12 cellular contexts compared by ENCODE assay signal in genomic region chr12:122721057-122721545, GRCh38. TPM values are rescaled to one million over a fixed set of nuclear protein-coding genes. Genes with fewer than 3 reads are reported as not detected.
DNase-seq lines count a peak whose midpoint lies in the region; ATAC-seq and TF ChIP-seq lines count a peak whose summit lies in the region.
"Had no signal": no experiment of that assay in that cellular context is flagged by ENCODE, and none has a peak within 500 bp of the region (broad histone marks: within the 10 kb centered on the region; RNA-seq: fewer than 3 reads in every experiment).

No MANE protein-coding gene starts in this region.

- TF ChIP-seq POLR2A in prostate gland (IDR thresholded peaks at IDR 0.05): no peak

- no peaks in the 10 kb centered on the region for H3K36me3 ChIP-seq in prostate gland
- H3K36me3 ChIP-seq: neutrophil had no signal

- intact Hi-C loops in prostate gland (cut with DNase I): no loop called here

- no peak overlapping the region for H3K4me3 ChIP-seq in prostate gland

- H3K27me3 ChIP-seq in prostate gland (replicated peaks; ENCODE audit: insufficient read depth): no peaks in the 10 kb centered on the region
- H3K27me3 ChIP-seq: neutrophil had no signal

- H3K9me3 ChIP-seq in prostate gland: no peaks in the 10 kb centered on the region
- H3K9me3 ChIP-seq: neutrophil had no signal

- peak overlapping the region; percentile 35 to 37 for H3K27ac ChIP-seq in prostate gland

- 51% methylated on average over 11 of the region's 11 CpGs for whole genome bisulfite sequencing in prostate gland

- ATAC-seq in SK-N-SH treated with all-trans-retinoic acid at 6 μM for 48 hours (no peak), GM18867 (IDR thresholded peaks at IDR 0.05; ENCODE audit: unreplicated experiment) (no peak)

- peak; percentile 29 for DNase-seq in GM10266 (ENCODE audit: extremely low spot score)
- DNase-seq in RPMI7951 (ENCODE audit: low read depth): peak; percentile 28
- DNase-seq in dermis blood vessel endothelial cell: peak; percentile 58
- peak; percentile 43 for DNase-seq in prostate gland (ENCODE audit: low spot score)
- no peak for DNase-seq in NCI-H2029 treated with DMSO at 0.1 percent for 48 hours (lab: John Stamatoyannopoulos, UW)
- DNase-seq in AG08396 (ENCODE audit: low spot score): no peak
- DNase-seq: activated CD8-positive, alpha-beta memory T cell treated with anti-CD3 and anti-CD28 coated beads, Interleukin-2, amount 50 U/mL, for 4 hours; COR-L47 had no signal

- TF ChIP-seq CTCF in GM10266 (IDR thresholded peaks at IDR 0.05; ENCODE audit: control insufficient read depth, insufficient read depth, low read depth, missing control alignments) (no peak), prostate gland (IDR thresholded peaks at IDR 0.05) (no peak)

- H3K4me1 ChIP-seq in prostate gland (replicated peaks): no peaks in the 10 kb centered on the region

TF ChIP-seq in SK-N-SH treated with all-trans-retinoic acid at 6 μM for 48 hours, 23 proteins besides CTCF, POLR2A, EP300 and RAD21:
- TF ChIP-seq CSRNP3 (CRISPR knock-in tag; IDR thresholded peaks at IDR 0.05) (no peak), ISL1 (CRISPR knock-in tag; IDR thresholded peaks at IDR 0.05) (no peak), ARNTL (CRISPR knock-in tag; IDR thresholded peaks at IDR 0.05; ENCODE audit: borderline replicate concordance, low read depth) (no peak), ZNF8 (CRISPR knock-in tag; IDR thresholded peaks at IDR 0.05) (no peak), TCF4 (CRISPR knock-in tag; IDR thresholded peaks at IDR 0.05; ENCODE audit: borderline replicate concordance) (no peak), SNAI2 (CRISPR knock-in tag; IDR thresholded peaks at IDR 0.05) (no peak), CSDC2 (CRISPR knock-in tag; IDR thresholded peaks at IDR 0.05) (no peak), ZFP3 (CRISPR knock-in tag; IDR thresholded peaks at IDR 0.05) (no peak), ESRRG (CRISPR knock-in tag; IDR thresholded peaks at IDR 0.05) (no peak), PPARA (CRISPR knock-in tag; IDR thresholded peaks at IDR 0.05; ENCODE audit: borderline replicate concordance) (no peak), RARB (CRISPR knock-in tag; IDR thresholded peaks at IDR 0.05) (no peak), GLIS3 (CRISPR knock-in tag; IDR thresholded peaks at IDR 0.05) (no peak)
- TF ChIP-seq, protein P1, sequence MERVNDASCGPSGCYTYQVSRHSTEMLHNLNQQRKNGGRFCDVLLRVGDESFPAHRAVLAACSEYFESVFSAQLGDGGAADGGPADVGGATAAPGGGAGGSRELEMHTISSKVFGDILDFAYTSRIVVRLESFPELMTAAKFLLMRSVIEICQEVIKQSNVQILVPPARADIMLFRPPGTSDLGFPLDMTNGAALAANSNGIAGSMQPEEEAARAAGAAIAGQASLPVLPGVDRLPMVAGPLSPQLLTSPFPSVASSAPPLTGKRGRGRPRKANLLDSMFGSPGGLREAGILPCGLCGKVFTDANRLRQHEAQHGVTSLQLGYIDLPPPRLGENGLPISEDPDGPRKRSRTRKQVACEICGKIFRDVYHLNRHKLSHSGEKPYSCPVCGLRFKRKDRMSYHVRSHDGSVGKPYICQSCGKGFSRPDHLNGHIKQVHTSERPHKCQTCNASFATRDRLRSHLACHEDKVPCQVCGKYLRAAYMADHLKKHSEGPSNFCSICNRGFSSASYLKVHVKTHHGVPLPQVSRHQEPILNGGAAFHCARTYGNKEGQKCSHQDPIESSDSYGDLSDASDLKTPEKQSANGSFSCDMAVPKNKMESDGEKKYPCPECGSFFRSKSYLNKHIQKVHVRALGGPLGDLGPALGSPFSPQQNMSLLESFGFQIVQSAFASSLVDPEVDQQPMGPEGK (CRISPR knock-in tag; IDR thresholded peaks at IDR 0.05; ENCODE audit: borderline replicate concordance): no peak
TF ChIP-seq in SK-N-SH treated with all-trans-retinoic acid at 6 μM for 48 hours: peak in this region for 0.

RNA-seq across cellular contexts. Expression of gene HCAR3, which starts 4.5 kb away (rescaled TPM):
- total RNA-seq in RPMI7951 (2014; rRNA removed; shearing (Covaris generic)): not detected in 2 replicates
- not detected in 2 replicates for total RNA-seq in dermis blood vessel endothelial cell
- total RNA-seq in prostate gland: under 1 TPM; 0.23 to 0.40 TPM
- total RNA-seq: LHCN-M2 had no signal

RNA-seq across cellular contexts. Expression of gene HCAR1, which starts 9.5 kb away (rescaled TPM):
- 1.2 and 1.3 TPM in 2 replicates for total RNA-seq in RPMI7951 (2014; rRNA removed; shearing (Covaris generic))
- total RNA-seq in dermis blood vessel endothelial cell (0.05 TPM in 1 of 2 replicates, not detected in the other), prostate gland (under 1 TPM; 0.73 to 0.80 TPM)
- total RNA-seq: LHCN-M2 had no signal

RNA-seq across cellular contexts. Expression of gene HCAR2, which starts 17.9 kb away (rescaled TPM):
- not detected in 2 replicates for total RNA-seq in RPMI7951 (2014; rRNA removed; shearing (Covaris generic))
- total RNA-seq in dermis blood vessel endothelial cell (not detected in 2 replicates), prostate gland (1 to 10 TPM; 1.6 to 2.7 TPM)
- total RNA-seq: LHCN-M2 had no signal

RNA-seq across cellular contexts. Expression of gene DENR, which starts 31.5 kb away (rescaled TPM):
- total RNA-seq in RPMI7951 (2014; rRNA removed; shearing (Covaris generic)): 36.0 and 41.9 TPM in 2 replicates
- total RNA-seq in dermis blood vessel endothelial cell (27.1 and 39.8 TPM in 2 replicates), prostate gland (10 to 100 TPM; 20.4 to 32.8 TPM)

RNA-seq across cellular contexts. Expression of gene CCDC62, which starts 53.3 kb away (rescaled TPM):
- 0.10 and 0.12 TPM in 2 replicates for total RNA-seq in RPMI7951 (2014; rRNA removed; shearing (Covaris generic))
- total RNA-seq in dermis blood vessel endothelial cell: 0.23 and 0.51 TPM in 2 replicates
- 1 to 10 TPM in 1 of 2 donors, under 1 TPM in 1; 0.73 to 8.5 TPM for total RNA-seq in prostate gland

Comparison
In these comparisons a context has a peak if more than half of its experiments do, and no peak if none do; other contexts are left out.
1. DNase-seq: peak in GM10266 (single experiment), RPMI7951 (single experiment), dermis blood vessel endothelial cell (single experiment) and prostate gland (single experiment); none in NCI-H2029 treated with DMSO at 0.1 percent for 48 hours (single experiment) and AG08396 (single experiment).